Comparison of ENCODE assay signal across 8 cellular contexts in genomic region chr12:69738351-69739286, GRCh38.
DNase-seq lines count a peak whose midpoint lies in the region; ATAC-seq, FAIRE-seq and TF ChIP-seq lines count a peak whose summit lies in the region.

Gene RAB3IP (plus strand): TSS chr12:69738860. CDS start chr12:69755409, 16,549 bp downstream.

- H3K4me1 ChIP-seq in OCI-LY1 (ENCODE audit: insufficient read depth, low read length, severe bottlenecking) (peaks cover 35% of the 10 kb centered on the region), mucosa of rectum (ENCODE audit: control insufficient read depth in 2 of 2, insufficient read depth in 2 of 2, low read length in 2 of 2) (peaks cover 10 to 12% of the 10 kb centered on the region in 2 donors)

- H3K27ac ChIP-seq in OCI-LY1 (ENCODE audit: low read depth, low read length, poor library complexity, severe bottlenecking) (peak within 1 kb of the TSS; percentile 62), epithelial cell of prostate (peak within 1 kb of the TSS; percentile 72), mucosa of rectum (ENCODE audit: low read depth in 2 of 2, low read length in 2 of 2) (peak within 1 kb of the TSS; percentile 94 to 96)

- peaks cover 29% of the 10 kb centered on the region for H3K79me2 ChIP-seq in OCI-LY1 (ENCODE audit: insufficient read depth, low read length)

- peak within 1 kb of the TSS; percentile 85 for H3K4me3 ChIP-seq in OCI-LY1 (ENCODE audit: low read depth, low read length, poor library complexity, severe bottlenecking)
- H3K4me3 ChIP-seq in mucosa of rectum (ENCODE audit: low read length in 2 of 2): peak within 1 kb of the TSS; percentile 78 to 88

- H3K9me2 ChIP-seq in OCI-LY1 (ENCODE audit: low read depth, low read length): no peaks in the 10 kb centered on the region

- peak within 1 kb of the TSS; percentile 77 for H3K4me2 ChIP-seq in OCI-LY1 (ENCODE audit: low read length)

- H2AFZ ChIP-seq in OCI-LY1 (ENCODE audit: low read length): peak within 1 kb of the TSS; percentile 88; the same call in 1 of the 2 replicates

- peak; percentile 83 for ATAC-seq in GM21381 (IDR thresholded peaks at IDR 0.05; ENCODE audit: unreplicated experiment)

- TF ChIP-seq CTCF in D721Med (IDR thresholded peaks at IDR 0.05; ENCODE audit: insufficient read depth, missing control alignments) (peak; percentile 48), OCI-LY1 (IDR thresholded peaks at IDR 0.05; ENCODE audit: low read length) (peak; percentile 41)

- H3K9ac ChIP-seq in OCI-LY1 (ENCODE audit: low read length): peak within 1 kb of the TSS; percentile 74
- peak within 1 kb of the TSS; percentile 88 to 90 for H3K9ac ChIP-seq in mucosa of rectum (ENCODE audit: low read depth in 1 of 2, low read length in 2 of 2)

- peak; percentile 78 for DNase-seq in D721Med (ENCODE audit: insufficient read length, low spot score)
- DNase-seq in HTR-8/SVneo (ENCODE audit: insufficient read length, low spot score): peak; percentile 89
- DNase-seq in activated T-cell treated with anti-CD3 and anti-CD28 coated beads for 1 hour (ENCODE audit: low read depth): peak; percentile 92
- DNase-seq in epithelial cell of prostate (ENCODE audit: low read depth, low spot score): no peak
- peak; percentile 88 to 91 for DNase-seq in stimulated activated CD8-positive, alpha-beta memory T cell treated with anti-CD3 and anti-CD28 coated beads, Interleukin-7, amount 100 ng/mL, for 1 hour (ENCODE audit: low read depth in 2 of 2)

- no peaks in the 10 kb centered on the region for H3F3A ChIP-seq in OCI-LY1 (ENCODE audit: insufficient read depth, low read length)

- no peaks in the 10 kb centered on the region for H4K20me1 ChIP-seq in OCI-LY1 (ENCODE audit: insufficient read depth, low read length)

- H3K36me3 ChIP-seq in OCI-LY1 (ENCODE audit: insufficient read depth, low read length) (no peaks in the 10 kb centered on the region), mucosa of rectum (ENCODE audit: control insufficient read depth in 2 of 2, insufficient read depth in 2 of 2, low read length in 2 of 2) (no peaks in the 10 kb centered on the region)

- no peaks in the 10 kb centered on the region for H3K27me3 ChIP-seq in OCI-LY1 (ENCODE audit: insufficient read depth, low read length)
- no peaks in the 10 kb centered on the region for H3K27me3 ChIP-seq in mucosa of rectum (ENCODE audit: control insufficient read depth in 2 of 2, insufficient read depth in 2 of 2, low read length in 2 of 2)

- no peak for FAIRE-seq in D721Med (lab: Jason Lieb, UNC)
- FAIRE-seq in HTR-8/SVneo (lab: Jason Lieb, UNC): peak; percentile 95

- H3K9me3 ChIP-seq in OCI-LY1 (ENCODE audit: low read length) (no peaks in the 10 kb centered on the region), mucosa of rectum (ENCODE audit: control insufficient read depth in 2 of 2, low read length in 2 of 2) (no peaks in the 10 kb centered on the region)
